Comparison of ENCODE assay signal across 17 cellular contexts in the genomic region with DNA sequence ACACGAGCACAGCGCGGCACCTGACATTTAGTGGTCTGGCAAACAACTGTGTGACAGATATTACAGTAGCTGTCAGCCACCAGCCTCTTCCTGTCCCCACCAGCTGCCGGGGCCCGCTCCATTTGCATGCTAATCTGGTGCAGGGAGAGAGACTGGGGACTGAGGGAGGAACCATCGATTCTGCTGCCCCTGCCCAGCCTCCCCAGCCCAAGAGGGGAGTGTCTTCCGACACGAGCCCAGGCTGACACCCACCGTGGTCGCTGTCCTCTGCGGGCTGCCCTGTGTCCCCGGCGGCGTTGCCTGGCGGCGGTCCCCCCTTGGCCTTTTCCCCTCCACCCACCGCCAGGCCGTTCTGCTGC. TPM values are rescaled to one million over a fixed set of nuclear protein-coding genes. Genes with fewer than 3 reads are reported as not detected.
DNase-seq lines count a peak whose midpoint lies in the region; ATAC-seq and TF ChIP-seq lines count a peak whose summit lies in the region.
"Had no signal": no experiment of that assay in that cellular context is flagged by ENCODE, and none has a peak within 500 bp of the region (broad histone marks: within the 10 kb centered on the region; RNA-seq: fewer than 3 reads in every experiment).

No MANE protein-coding gene starts in this region.

- H3K36me3 ChIP-seq in endodermal cell (ENCODE audit: control insufficient read depth, insufficient read depth, low read length), result peaks cover 2% of the 10 kb centered on the region
- H3K36me3 ChIP-seq in thymus (ENCODE audit: control insufficient read depth, insufficient read depth), result peaks cover 45% of the 10 kb centered on the region

- no peaks in the 10 kb centered on the region for H3K9me3 Mint-ChIP-seq in activated naive CD8-positive, alpha-beta T cell (ENCODE audit: low read depth)
- no peaks in the 10 kb centered on the region for H3K9me3 Mint-ChIP-seq in activated naive CD8-positive, alpha-beta T cell treated with anti-CD3 and anti-CD28 coated beads, Interleukin-2, amount 50 U/mL, for 24 hours
- no peaks in the 10 kb centered on the region for H3K9me3 Mint-ChIP-seq in endodermal cell
- H3K9me3 Mint-ChIP-seq: activated naive CD4-positive, alpha-beta T cell treated with anti-CD3 and anti-CD28 coated beads, Interleukin-2, amount 50 U/mL, for 72 hours had no signal

- peaks cover 5% of the 10 kb centered on the region for H3K36me3 Mint-ChIP-seq in activated naive CD8-positive, alpha-beta T cell
- H3K36me3 Mint-ChIP-seq in activated naive CD8-positive, alpha-beta T cell treated with anti-CD3 and anti-CD28 coated beads, Interleukin-2, amount 50 U/mL, for 24 hours (ENCODE audit: low read depth), result peaks cover 14% of the 10 kb centered on the region
- H3K36me3 Mint-ChIP-seq in endodermal cell (ENCODE audit: low read depth), result peaks cover 26% of the 10 kb centered on the region

- H3K27ac Mint-ChIP-seq in activated naive CD8-positive, alpha-beta T cell, result no peak overlapping the region
- H3K27ac Mint-ChIP-seq in activated naive CD8-positive, alpha-beta T cell treated with anti-CD3 and anti-CD28 coated beads, Interleukin-2, amount 50 U/mL, for 24 hours, result no peak overlapping the region
- H3K27ac Mint-ChIP-seq in endodermal cell, result no peak overlapping the region
- H3K27ac Mint-ChIP-seq: activated CD8-positive, alpha-beta memory T cell treated with anti-CD3 and anti-CD28 coated beads, Interleukin-2, amount 10 ng/mL, durations not matched to agents 7 days and 5 days had no signal

- peak overlapping the region; percentile 10 for H3K4me3 Mint-ChIP-seq in activated naive CD8-positive, alpha-beta T cell
- H3K4me3 Mint-ChIP-seq in activated naive CD8-positive, alpha-beta T cell treated with anti-CD3 and anti-CD28 coated beads, Interleukin-2, amount 50 U/mL, for 24 hours, result no peak overlapping the region
- H3K4me3 Mint-ChIP-seq in endodermal cell, result no peak overlapping the region
- H3K4me3 Mint-ChIP-seq: activated CD8-positive, alpha-beta memory T cell treated with anti-CD3 and anti-CD28 coated beads, Interleukin-2, amount 10 ng/mL, durations not matched to agents 7 days and 5 days had no signal

- no peak for TF ChIP-seq CTCF in endodermal cell (conservative IDR thresholded peaks at IDR 0.05)

- H3K4me1 ChIP-seq in endodermal cell (ENCODE audit: control insufficient read depth, insufficient read depth, low read length) (no peaks in the 10 kb centered on the region), thymus (ENCODE audit: control insufficient read depth, insufficient read depth, low read length) (peaks cover 4% of the 10 kb centered on the region)
- H3K4me1 ChIP-seq: HAP-1 had no signal

- no peak overlapping the region for H3K4me3 ChIP-seq in endodermal cell (ENCODE audit: low read length)
- no peak overlapping the region for H3K4me3 ChIP-seq in thymus (ENCODE audit: low read length)
- H3K4me3 ChIP-seq: HAP-1 had no signal

- peak overlapping the region; percentile 84 for H3K27ac ChIP-seq in endodermal cell (ENCODE audit: low read depth, low read length)
- H3K27ac ChIP-seq in thymus (ENCODE audit: low read depth), result peak overlapping the region; percentile 74
- H3K27ac ChIP-seq: parathyroid adenoma had no signal

- H3K9me3 ChIP-seq in endodermal cell (ENCODE audit: control insufficient read depth, low read length) (no peaks in the 10 kb centered on the region), thymus (ENCODE audit: control insufficient read depth) (peaks cover 3% of the 10 kb centered on the region)
- H3K9me3 ChIP-seq: HAP-1, SK-N-SH had no signal

- H3K9ac ChIP-seq in endodermal cell (ENCODE audit: extremely low read depth, low read length, poor library complexity, severe bottlenecking), result no peak overlapping the region
- H3K9ac ChIP-seq: parathyroid adenoma, SK-N-SH had no signal

- no peak for ATAC-seq in activated naive CD8-positive, alpha-beta T cell treated with anti-CD3 and anti-CD28 coated beads, Interleukin-2, amount 50 U/mL, for 24 hours
- ATAC-seq in HG03025 (IDR thresholded peaks at IDR 0.05; ENCODE audit: low FRiP score, unreplicated experiment), result no peak
- no peak for ATAC-seq in HG02884 (IDR thresholded peaks at IDR 0.05; ENCODE audit: unreplicated experiment)
- ATAC-seq in HG03108 (IDR thresholded peaks at IDR 0.05; ENCODE audit: unreplicated experiment), result no peak
- ATAC-seq: activated CD8-positive, alpha-beta memory T cell treated with anti-CD3 and anti-CD28 coated beads, Interleukin-2, amount 10 ng/mL, durations not matched to agents 7 days and 5 days; activated naive CD4-positive, alpha-beta T cell treated with anti-CD3 and anti-CD28 coated beads, Interleukin-2, amount 50 U/mL, for 72 hours; esophagus mucosa had no signal

- peaks cover 14% of the 10 kb centered on the region for H3K4me1 Mint-ChIP-seq in activated naive CD8-positive, alpha-beta T cell (ENCODE audit: low read depth)
- H3K4me1 Mint-ChIP-seq in activated naive CD8-positive, alpha-beta T cell treated with anti-CD3 and anti-CD28 coated beads, Interleukin-2, amount 50 U/mL, for 24 hours, result peaks cover 12% of the 10 kb centered on the region
- H3K4me1 Mint-ChIP-seq in endodermal cell, result peaks cover 3% of the 10 kb centered on the region

- 72 to 82% methylated on average over 16 to 18 of the region's 18 CpGs for WGBS in endodermal cell (ENCODE audit: insufficient coverage in 1 of 2, insufficient read length in 1 of 2), 2 experiments
- 74% methylated on average over 18 of the region's 18 CpGs for WGBS in thymus

- DNase-seq in activated naive CD8-positive, alpha-beta T cell treated with anti-CD3 and anti-CD28 coated beads, Interleukin-2, amount 50 U/mL, for 24 hours, result no peak
- DNase-seq in NCI-H82 treated with DMSO at 0.1 percent for 48 hours (lab: John Stamatoyannopoulos, UW; ENCODE audit: unreplicated experiment), result peak; percentile 58
- no peak for DNase-seq in endodermal cell
- DNase-seq: activated CD8-positive, alpha-beta memory T cell treated with anti-CD3 and anti-CD28 coated beads, Interleukin-2, amount 10 ng/mL, durations not matched to agents 7 days and 5 days; cerebellar nuclear complex; hypothalamus; MV-4-11; SK-N-SH had no signal

- no peaks in the 10 kb centered on the region for H3K27me3 ChIP-seq in endodermal cell (ENCODE audit: control insufficient read depth, insufficient read depth, low read length, poor library complexity, severe bottlenecking)
- H3K27me3 ChIP-seq in thymus (ENCODE audit: control insufficient read depth, insufficient read depth), result no peaks in the 10 kb centered on the region

- H3K27me3 Mint-ChIP-seq in activated naive CD8-positive, alpha-beta T cell, result no peaks in the 10 kb centered on the region
- no peaks in the 10 kb centered on the region for H3K27me3 Mint-ChIP-seq in activated naive CD8-positive, alpha-beta T cell treated with anti-CD3 and anti-CD28 coated beads, Interleukin-2, amount 50 U/mL, for 24 hours
- no peaks in the 10 kb centered on the region for H3K27me3 Mint-ChIP-seq in endodermal cell (ENCODE audit: insufficient read depth)
- H3K27me3 Mint-ChIP-seq: activated CD8-positive, alpha-beta memory T cell treated with anti-CD3 and anti-CD28 coated beads, Interleukin-2, amount 10 ng/mL, durations not matched to agents 7 days and 5 days had no signal

RNA-seq across cellular contexts. Expression of gene NDUFAF8, which starts 12.8 kb away (rescaled TPM):
- 10 to 100 TPM; 42.7 to 48.7 TPM for total RNA-seq in endodermal cell
- polyA plus RNA-seq in endodermal cell (2013, experiment 1 of 2), result 60.9 TPM
- polyA plus RNA-seq in endodermal cell (2013, experiment 2 of 2), result 52.0 TPM
- 47.1 TPM for polyA plus RNA-seq in thymus

RNA-seq across cellular contexts. Expression of gene TEPSIN, which starts 13.1 kb away (rescaled TPM):
- 10 to 100 TPM; 30.0 to 45.0 TPM for total RNA-seq in endodermal cell
- 24.6 TPM for polyA plus RNA-seq in endodermal cell (2013, experiment 1 of 2)
- 21.1 TPM for polyA plus RNA-seq in endodermal cell (2013, experiment 2 of 2)
- polyA plus RNA-seq in thymus, result 85.3 TPM

RNA-seq across cellular contexts. Expression of gene CEP131, which starts 29.2 kb away (rescaled TPM):
- total RNA-seq in endodermal cell, result 10 to 100 TPM; 23.2 to 28.0 TPM
- 30.3 TPM for polyA plus RNA-seq in endodermal cell (2013, experiment 1 of 2)
- polyA plus RNA-seq in endodermal cell (2013, experiment 2 of 2), result 24.0 TPM
- 13.3 TPM for polyA plus RNA-seq in thymus

RNA-seq across cellular contexts. Expression of gene SLC38A10, which starts 43.2 kb away (rescaled TPM):
- 10 to 100 TPM; 60.2 to 90.3 TPM for total RNA-seq in endodermal cell
- polyA plus RNA-seq in endodermal cell (2013, experiment 1 of 2), result 30.6 TPM
- polyA plus RNA-seq in endodermal cell (2013, experiment 2 of 2), result 33.5 TPM
- 63.6 TPM for polyA plus RNA-seq in thymus
